Comparison of ENCODE assay signal across 17 cellular contexts in genomic region chr2:171410624-171411023, GRCh38. TPM values are rescaled to one million over a fixed set of nuclear protein-coding genes. Genes with fewer than 3 reads are reported as not detected.
DNase-seq lines count a peak whose midpoint lies in the region; ATAC-seq and TF ChIP-seq lines count a peak whose summit lies in the region.
"Had no signal": no experiment of that assay in that cellular context is flagged by ENCODE, and none has a peak within 500 bp of the region (broad histone marks: within the 10 kb centered on the region; RNA-seq: fewer than 3 reads in every experiment).

No MANE protein-coding gene starts in this region.

- DNase-seq in GM23248 (peak; percentile 21), RWPE2 (ENCODE audit: low spot score) (no peak), breast epithelium (ENCODE audit: low spot score in 2 of 2) (no peak), mesothelial cell of epicardium (ENCODE audit: low spot score in 2 of 2, unreplicated experiment in 2 of 2) (no peak), AML-193 (lab: John Stamatoyannopoulos, UW) (no peak), foreskin fibroblast (no peak), hepatic stellate cell (ENCODE audit: low spot score) (no peak)
- no peak for DNase-seq in activated T-helper 1 cell treated with anti-CD3 and anti-CD28 coated beads, Interleukin-12 subunit alpha, Interleukin-12 subunit beta, Interleukin-2, Interleukin-4 antibody, amounts not matched to agents 30 ng/mL and 10 ng/mL and 1 ng/mL, durations not matched to agents 14 hours and 24 hours and 36 hours (ENCODE audit: low spot score)
- DNase-seq: NCI-H1436 treated with DMSO at 0.1 percent for 48 hours; NCI-H526 treated with DMSO at 0.1 percent for 48 hours; occipital lobe; right cardiac atrium; SHP77 treated with DMSO at 0.1 percent for 48 hours; stimulated activated naive CD4-positive, alpha-beta T cell treated with Interleukin-2 at 50 U/mL for 16 hours; trophoblast cell had no signal

- no peaks in the 10 kb centered on the region for H3K36me3 Mint-ChIP-seq in mesothelial cell of epicardium
- H3K36me3 Mint-ChIP-seq in activated T-helper 1 cell treated with anti-CD3 and anti-CD28 coated beads, Interleukin-12 subunit alpha, Interleukin-12 subunit beta, Interleukin-2, Interleukin-4 antibody, amounts not matched to agents 30 ng/mL and 10 ng/mL and 1 ng/mL, durations not matched to agents 14 hours and 24 hours and 36 hours (ENCODE audit: low read depth), result peaks cover 3% of the 10 kb centered on the region

- no peaks in the 10 kb centered on the region for H4K20me1 ChIP-seq in GM23248 (ENCODE audit: insufficient read depth)

- H3K27ac ChIP-seq in GM23248 (peak overlapping the region; percentile 62), RWPE2 (ENCODE audit: poor library complexity, severe bottlenecking) (peak overlapping the region; percentile 93), breast epithelium (peak overlapping the region; percentile 57)

- H3K27me3 ChIP-seq in GM23248 (replicated peaks; ENCODE audit: insufficient read depth) (no peaks in the 10 kb centered on the region), RWPE2 (ENCODE audit: insufficient read depth, poor library complexity, severe bottlenecking) (no peaks in the 10 kb centered on the region), breast epithelium (no peaks in the 10 kb centered on the region)
- H3K27me3 ChIP-seq: esophagus muscularis mucosa had no signal

- no peak overlapping the region for H2AFZ ChIP-seq in GM23248

- H3F3A ChIP-seq in GM23248 (ENCODE audit: insufficient read depth), result peaks cover 21% of the 10 kb centered on the region

- no peak for TF ChIP-seq POLR2A in breast epithelium (IDR thresholded peaks at IDR 0.05)

- H3K79me2 ChIP-seq in GM23248 (ENCODE audit: insufficient read depth), result peaks cover 45% of the 10 kb centered on the region

- H3K9me2 ChIP-seq in GM23248 (ENCODE audit: insufficient read depth), result no peaks in the 10 kb centered on the region

- H3K27me3 Mint-ChIP-seq in mesothelial cell of epicardium (ENCODE audit: low read depth), result no peaks in the 10 kb centered on the region
- no peaks in the 10 kb centered on the region for H3K27me3 Mint-ChIP-seq in activated T-helper 1 cell treated with anti-CD3 and anti-CD28 coated beads, Interleukin-12 subunit alpha, Interleukin-12 subunit beta, Interleukin-2, Interleukin-4 antibody, amounts not matched to agents 30 ng/mL and 10 ng/mL and 1 ng/mL, durations not matched to agents 14 hours and 24 hours and 36 hours (ENCODE audit: insufficient read depth)

- H3K4me1 ChIP-seq in GM23248 (ENCODE audit: insufficient read depth) (peaks cover 39% of the 10 kb centered on the region), RWPE2 (ENCODE audit: insufficient read depth, poor library complexity, severe bottlenecking) (peaks cover 44% of the 10 kb centered on the region), breast epithelium (peaks cover 0 to 3% of the 10 kb centered on the region in 2 donors)

- H3K9me3 ChIP-seq in GM23248 (ENCODE audit: low read depth) (no peaks in the 10 kb centered on the region), RWPE2 (ENCODE audit: severe bottlenecking) (no peaks in the 10 kb centered on the region), breast epithelium (no peaks in the 10 kb centered on the region)
- H3K9me3 ChIP-seq: esophagus muscularis mucosa had no signal

- ATAC-seq in RWPE2 (ENCODE audit: low read depth), result no peak
- ATAC-seq: activated CD4-positive, CD25-positive, alpha-beta regulatory T cell treated with anti-CD3 and anti-CD28 coated beads, Interleukin-2, amount 50 U/mL, for 24 hours; right cardiac atrium had no signal

- H3K4me2 ChIP-seq in GM23248 (ENCODE audit: unreplicated experiment), result peak overlapping the region; percentile 42

- in situ Hi-C loops in GM23248 (cut with MboI), result loop anchor here (25.0 kb wide), 1 partner anchor 248 kb away; the partner anchor contains the start of gene TLK1

- peaks cover 33% of the 10 kb centered on the region for H3K4me1 Mint-ChIP-seq in mesothelial cell of epicardium
- peaks cover 10% of the 10 kb centered on the region for H3K4me1 Mint-ChIP-seq in activated T-helper 1 cell treated with anti-CD3 and anti-CD28 coated beads, Interleukin-12 subunit alpha, Interleukin-12 subunit beta, Interleukin-2, Interleukin-4 antibody, amounts not matched to agents 30 ng/mL and 10 ng/mL and 1 ng/mL, durations not matched to agents 14 hours and 24 hours and 36 hours (ENCODE audit: low read depth)

- H3K4me3 ChIP-seq in GM23248, result no peak overlapping the region
- no peak overlapping the region for H3K4me3 ChIP-seq in RWPE2 (ENCODE audit: severe bottlenecking)
- peak overlapping the region in 1 of 3 donors; percentile 67 for H3K4me3 ChIP-seq in breast epithelium
- H3K4me3 ChIP-seq in foreskin fibroblast (ENCODE audit: low read depth in 1 of 2, low read length in 2 of 2), result no peak overlapping the region

- H3K9ac ChIP-seq in GM23248, result no peak overlapping the region

- no peak overlapping the region for H3K4me3 Mint-ChIP-seq in mesothelial cell of epicardium
- H3K4me3 Mint-ChIP-seq in activated T-helper 1 cell treated with anti-CD3 and anti-CD28 coated beads, Interleukin-12 subunit alpha, Interleukin-12 subunit beta, Interleukin-2, Interleukin-4 antibody, amounts not matched to agents 30 ng/mL and 10 ng/mL and 1 ng/mL, durations not matched to agents 14 hours and 24 hours and 36 hours, result no peak overlapping the region

- intact Hi-C loops in breast epithelium (cut with DNase I; ENCODE audit: low total_unique reads), result no loop called here
- intact Hi-C loops in activated T-helper 1 cell treated with anti-CD3 and anti-CD28 coated beads, Interleukin-12 subunit alpha, Interleukin-12 subunit beta, Interleukin-2, Interleukin-4 antibody, amounts not matched to agents 30 ng/mL and 10 ng/mL and 1 ng/mL, durations not matched to agents 14 hours and 24 hours and 36 hours (cut with micrococcal nuclease), result no loop called here

- no peaks in the 10 kb centered on the region for H3K36me3 ChIP-seq in GM23248 (ENCODE audit: low read depth)
- no peaks in the 10 kb centered on the region for H3K36me3 ChIP-seq in RWPE2 (ENCODE audit: low read depth)
- no peaks in the 10 kb centered on the region for H3K36me3 ChIP-seq in breast epithelium
- H3K36me3 ChIP-seq: esophagus muscularis mucosa had no signal

- no peak for TF ChIP-seq CTCF in RWPE2 (IDR thresholded peaks at IDR 0.05; ENCODE audit: poor library complexity, severe bottlenecking)
- no peak for TF ChIP-seq CTCF in breast epithelium (IDR thresholded peaks at IDR 0.05)
- TF ChIP-seq CTCF in mesothelial cell of epicardium (IDR thresholded peaks at IDR 0.05; ENCODE audit: unreplicated experiment), result no peak
- no peak for TF ChIP-seq CTCF in foreskin fibroblast (IDR thresholded peaks at IDR 0.05; ENCODE audit: low read depth, low read length)

- H3K27ac Mint-ChIP-seq in mesothelial cell of epicardium, result peak overlapping the region; percentile 72
- H3K27ac Mint-ChIP-seq in activated T-helper 1 cell treated with anti-CD3 and anti-CD28 coated beads, Interleukin-12 subunit alpha, Interleukin-12 subunit beta, Interleukin-2, Interleukin-4 antibody, amounts not matched to agents 30 ng/mL and 10 ng/mL and 1 ng/mL, durations not matched to agents 14 hours and 24 hours and 36 hours, result no peak overlapping the region

- no peaks in the 10 kb centered on the region for H3K9me3 Mint-ChIP-seq in mesothelial cell of epicardium
- peaks cover under 1% of the 10 kb centered on the region for H3K9me3 Mint-ChIP-seq in activated T-helper 1 cell treated with anti-CD3 and anti-CD28 coated beads, Interleukin-12 subunit alpha, Interleukin-12 subunit beta, Interleukin-2, Interleukin-4 antibody, amounts not matched to agents 30 ng/mL and 10 ng/mL and 1 ng/mL, durations not matched to agents 14 hours and 24 hours and 36 hours

RNA-seq across cellular contexts. Expression of gene METTL8, which starts 23.2 kb away (rescaled TPM):
- total RNA-seq in GM23248 (2014; rRNA removed; shearing (Covaris generic)), result 17.8 and 38.5 TPM in 2 replicates
- polyA plus RNA-seq in GM23248 (2016; fragmentation: Nextera tagmentation; extraction: Ambion mirVana), result 27.2 and 31.5 TPM in 2 replicates
- total RNA-seq in breast epithelium (10 to 100 TPM; 21.4 to 26.9 (median 22.9) TPM), mesothelial cell of epicardium (39.6 to 42.0 TPM (median 41.6 TPM) in 3 replicates)
- total RNA-seq in activated T-helper 1 cell treated with anti-CD3 and anti-CD28 coated beads, Interleukin-12 subunit alpha, Interleukin-12 subunit beta, Interleukin-2, Interleukin-4 antibody, amounts not matched to agents 30 ng/mL and 10 ng/mL and 1 ng/mL, durations not matched to agents 14 hours and 24 hours and 36 hours, result 31.8 and 36.4 TPM in 2 replicates

RNA-seq across cellular contexts. Expression of gene DCAF17, which starts 23.4 kb away (rescaled TPM):
- 14.4 and 17.6 TPM in 2 replicates for total RNA-seq in GM23248 (2014; rRNA removed; shearing (Covaris generic))
- polyA plus RNA-seq in GM23248 (2016; fragmentation: Nextera tagmentation; extraction: Ambion mirVana), result 9.9 and 10.6 TPM in 2 replicates
- total RNA-seq in breast epithelium (10 to 100 TPM; 13.3 to 30.6 (median 24.6) TPM), mesothelial cell of epicardium (21.5 to 23.1 TPM (median 22.4 TPM) in 3 replicates)
- total RNA-seq in activated T-helper 1 cell treated with anti-CD3 and anti-CD28 coated beads, Interleukin-12 subunit alpha, Interleukin-12 subunit beta, Interleukin-2, Interleukin-4 antibody, amounts not matched to agents 30 ng/mL and 10 ng/mL and 1 ng/mL, durations not matched to agents 14 hours and 24 hours and 36 hours, result 23.9 and 24.9 TPM in 2 replicates
